Comparison of ENCODE assay signal across 11 cellular contexts in the genomic region with DNA sequence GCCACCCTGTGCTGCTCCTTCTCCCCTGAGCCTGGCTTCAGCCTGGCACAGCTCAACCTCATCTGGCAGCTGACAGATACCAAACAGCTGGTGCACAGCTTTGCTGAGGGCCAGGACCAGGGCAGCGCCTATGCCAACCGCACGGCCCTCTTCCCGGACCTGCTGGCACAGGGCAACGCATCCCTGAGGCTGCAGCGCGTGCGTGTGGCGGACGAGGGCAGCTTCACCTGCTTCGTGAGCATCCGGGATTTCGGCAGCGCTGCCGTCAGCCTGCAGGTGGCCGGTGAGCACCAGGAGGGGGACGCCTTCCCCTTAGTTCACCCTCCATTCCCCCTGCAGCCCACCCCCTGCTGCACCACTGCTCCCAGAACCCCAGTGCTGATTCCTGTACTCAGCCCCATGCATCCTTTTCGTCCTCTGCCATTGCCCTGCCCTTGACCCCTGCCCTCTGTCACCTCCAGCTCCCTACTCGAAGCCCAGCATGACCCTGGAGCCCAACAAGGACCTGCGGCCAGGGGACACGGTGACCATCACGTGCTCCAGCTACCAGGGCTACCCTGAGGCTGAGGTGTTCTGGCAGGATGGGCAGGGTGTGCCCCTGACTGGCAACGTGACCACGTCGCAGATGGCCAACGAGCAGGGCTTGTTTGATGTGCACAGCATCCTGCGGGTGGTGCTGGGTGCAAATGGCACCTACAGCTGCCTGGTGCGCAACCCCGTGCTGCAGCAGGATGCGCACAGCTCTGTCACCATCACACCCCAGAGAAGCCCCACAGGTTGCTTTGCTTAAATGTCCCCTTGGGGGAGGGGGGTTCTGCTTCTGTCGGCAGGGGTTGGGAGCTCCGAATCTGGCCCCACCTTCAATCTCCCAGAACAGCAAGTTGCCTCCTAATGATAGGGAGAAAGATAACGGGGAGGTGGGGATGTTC. TPM values are rescaled to one million over a fixed set of nuclear protein-coding genes. Genes with fewer than 3 reads are reported as not detected.
DNase-seq lines count a peak whose midpoint lies in the region; ATAC-seq, FAIRE-seq and TF ChIP-seq lines count a peak whose summit lies in the region.
"Not testable (repeated sequence)": the region's sequence is repeated elsewhere in the genome, so short reads cannot be mapped to it uniquely, and the experiment has no call there.
"Had no signal": no experiment of that assay in that cellular context is flagged by ENCODE, and none has a peak within 500 bp of the region (broad histone marks: within the 10 kb centered on the region; RNA-seq: fewer than 3 reads in every experiment).

No MANE protein-coding gene starts in this region.

- not testable (repeated sequence) for H3T11ph ChIP-seq in H9 (ENCODE audit: low read length)

- not testable (repeated sequence) for H4K91ac ChIP-seq in H9 (ENCODE audit: insufficient read length, low read depth, low read length)

- peaks cover 8 to 12% of the 10 kb centered on the region in 2 experiments for H3K4me1 Mint-ChIP-seq in H9
- not testable (repeated sequence) for H3K4me1 Mint-ChIP-seq in endodermal cell
- H3K4me1 Mint-ChIP-seq in neural crest cell, result peaks cover 14% of the 10 kb centered on the region
- peaks cover 22% of the 10 kb centered on the region for H3K4me1 Mint-ChIP-seq in type B pancreatic cell (ENCODE audit: unreplicated experiment)

- H3K9me3 Mint-ChIP-seq in H9, endodermal cell, neural crest cell, type B pancreatic cell: not testable (repeated sequence)

- peaks cover 14 to 45% (median 34%) of the 10 kb centered on the region in 3 experiments; a peak in 6 of 7 replicates for H3K36me3 Mint-ChIP-seq in H9 (ENCODE audit: insufficient read depth in 1 of 3, low read depth in 3 of 3)
- H3K36me3 Mint-ChIP-seq in endodermal cell (ENCODE audit: low read depth), result peaks cover 43% of the 10 kb centered on the region
- not testable (repeated sequence) for H3K36me3 Mint-ChIP-seq in neural crest cell (ENCODE audit: low read depth)
- H3K36me3 Mint-ChIP-seq in type B pancreatic cell, result peaks cover 14% of the 10 kb centered on the region

- WGBS in H9 (ENCODE audit: extremely low coverage, insufficient read length, low lambda C conversion rate), result no CpG with 5 or more reads among the region's 33 CpGs
- WGBS in endodermal cell (ENCODE audit: insufficient coverage in 1 of 2, insufficient read length in 1 of 2), 2 experiments, result 93 to 95% methylated on average over 10 to 33 of the region's 33 CpGs

- H3K18ac ChIP-seq in H9 (ENCODE audit: insufficient read length, low read depth, low read length), result not testable (repeated sequence)

- not testable (repeated sequence) for DNase-seq in H9; WERI-Rb-1; bronchial epithelial cell (ENCODE audit: low read depth); endodermal cell; neural crest cell (ENCODE audit: low read depth, low spot score); type B pancreatic cell (ENCODE audit: extremely low spot score, unreplicated experiment)
- peak; percentile 21 for DNase-seq in Right ventricle myocardium inferior (ENCODE audit: missing footprints)

- H3K27ac ChIP-seq in H9 (ENCODE audit: insufficient read length, low read depth, low read length); WERI-Rb-1; endodermal cell (ENCODE audit: low read depth, low read length): not testable (repeated sequence)

- not testable (repeated sequence) for H3K4me3 ChIP-seq in GM12875 (ENCODE audit: low read depth, low read length); WERI-Rb-1 (ENCODE audit: low read depth, low read length); bronchial epithelial cell (ENCODE audit: low read depth, low read length); endodermal cell (ENCODE audit: low read length)

- H3K9me3 ChIP-seq in H9 (ENCODE audit: control insufficient read depth, low read depth, low read length); WERI-Rb-1 (ENCODE audit: severe bottlenecking); endodermal cell (ENCODE audit: control insufficient read depth, low read length): not testable (repeated sequence)

- H2BK12ac ChIP-seq in H9 (ENCODE audit: insufficient read length, low read depth, low read length), result not testable (repeated sequence)

- not testable (repeated sequence) for H3K14ac ChIP-seq in H9 (ENCODE audit: insufficient read depth, low read length)

- H3K27me3 ChIP-seq in H9 (ENCODE audit: insufficient read depth, low read length); WERI-Rb-1 (ENCODE audit: insufficient read depth, low read depth, severe bottlenecking); bronchial epithelial cell (ENCODE audit: control insufficient read depth, insufficient read depth, low read length); endodermal cell (ENCODE audit: control insufficient read depth, insufficient read depth, low read length, poor library complexity, severe bottlenecking): not testable (repeated sequence)

- not testable (repeated sequence) for H4K20me1 ChIP-seq in H9 (ENCODE audit: control insufficient read depth, insufficient read depth, insufficient read length)

- not testable (repeated sequence) for H2BK20ac ChIP-seq in H9 (ENCODE audit: low read depth, low read length, poor library complexity, severe bottlenecking)

- not testable (repeated sequence) for H3K79me1 ChIP-seq in H9 (ENCODE audit: insufficient read depth, low read depth, low read length, poor library complexity, severe bottlenecking)

- not testable (repeated sequence) for ATAC-seq in Right ventricle myocardium inferior

- H3K56ac ChIP-seq in H9 (ENCODE audit: insufficient read length, low read depth, low read length), result not testable (repeated sequence)

- not testable (repeated sequence) for H3K4me3 Mint-ChIP-seq in H9, endodermal cell, neural crest cell, type B pancreatic cell

- H3K36me3 ChIP-seq in WERI-Rb-1, result peaks cover 49% of the 10 kb centered on the region
- H3K36me3 ChIP-seq in bronchial epithelial cell (ENCODE audit: control insufficient read depth, insufficient read depth, low read length), result not testable (repeated sequence)
- H3K36me3 ChIP-seq in endodermal cell (ENCODE audit: control insufficient read depth, insufficient read depth, low read length), result peaks cover 43% of the 10 kb centered on the region

- H3K23me2 ChIP-seq in H9 (ENCODE audit: insufficient read length, low read depth, low read length, poor library complexity, severe bottlenecking), result not testable (repeated sequence)

- H3K4me2 ChIP-seq in H9 (ENCODE audit: insufficient read depth, insufficient read length, low read length), result not testable (repeated sequence)

- not testable (repeated sequence) for H3K27me3 Mint-ChIP-seq in H9 (ENCODE audit: low read depth); endodermal cell (ENCODE audit: insufficient read depth); neural crest cell (ENCODE audit: low read depth); type B pancreatic cell

- intact Hi-C loops in Right ventricle myocardium inferior (cut with DNase I), result not testable (repeated sequence)

- not testable (repeated sequence) for H2BK5ac ChIP-seq in H9 (ENCODE audit: insufficient read length, low read length)

- H2BK120ac ChIP-seq in H9 (ENCODE audit: low read depth, low read length, poor library complexity, severe bottlenecking), result not testable (repeated sequence)

- TF ChIP-seq CTCF in GM12875 (IDR thresholded peaks at IDR 0.05; ENCODE audit: borderline replicate concordance, insufficient read depth, low read depth, low read length) (0 out of 2 replicates have a peak, but pooled peaks have one; percentile 3), H9 (conservative IDR thresholded peaks at IDR 0.05) (peak; percentile 42), WERI-Rb-1 (IDR thresholded peaks at IDR 0.05; ENCODE audit: low read depth, low read length) (0 out of 2 replicates have a peak, but pooled peaks have one; percentile 6), endodermal cell (conservative IDR thresholded peaks at IDR 0.05) (peak; percentile 51), neural crest cell (conservative IDR thresholded peaks at IDR 0.05) (peak; percentile 18), type B pancreatic cell (conservative IDR thresholded peaks at IDR 0.05) (peak; percentile 24)
- TF ChIP-seq CTCF in bronchial epithelial cell (IDR thresholded peaks at IDR 0.05; ENCODE audit: insufficient read depth, low read length, severe bottlenecking), result not testable (repeated sequence)

- not testable (repeated sequence) for H3K9ac ChIP-seq in H9 (ENCODE audit: extremely low read depth, insufficient read length, low read length); endodermal cell (ENCODE audit: extremely low read depth, low read length, poor library complexity, severe bottlenecking)

- H3K4ac ChIP-seq in H9 (ENCODE audit: low read depth, low read length), result not testable (repeated sequence)

- not testable (repeated sequence) for H2AK5ac ChIP-seq in H9 (ENCODE audit: insufficient read length, low read length)

- not testable (repeated sequence) for H2BK15ac ChIP-seq in H9 (ENCODE audit: low read depth, low read length)

- not testable (repeated sequence) for H4K5ac ChIP-seq in H9 (ENCODE audit: insufficient read length, low read depth, low read length)

- FAIRE-seq in bronchial epithelial cell (lab: Jason Lieb, UNC), result peak; percentile 28

- not testable (repeated sequence) for H3K79me2 ChIP-seq in H9 (ENCODE audit: insufficient read depth, low read length)

- not testable (repeated sequence) for H2AFZ ChIP-seq in H9 (ENCODE audit: low read length)

- H3K27ac Mint-ChIP-seq in H9; endodermal cell; neural crest cell (ENCODE audit: unreplicated experiment); type B pancreatic cell: not testable (repeated sequence)

- not testable (repeated sequence) for H4K8ac ChIP-seq in H9 (replicated peaks; ENCODE audit: insufficient read length, low read depth, low read length)

- H3K4me1 ChIP-seq in H9 (ENCODE audit: insufficient read depth, low read length); endodermal cell (ENCODE audit: control insufficient read depth, insufficient read depth, low read length): not testable (repeated sequence)

- H3K23ac ChIP-seq in H9 (ENCODE audit: insufficient read length, low read depth, low read length), result not testable (repeated sequence)

RNA-seq across cellular contexts. Expression of a gene that starts 18.4 kb away (rescaled TPM):
- 125 and 133 TPM in 2 replicates for total RNA-seq in H9 (2021)
- total RNA-seq in bronchial epithelial cell, result 14.5 and 21.9 TPM in 2 replicates
- 100 to 1,000 TPM; 122 to 133 TPM for total RNA-seq in endodermal cell
- polyA plus RNA-seq in endodermal cell (2013, experiment 1 of 2), result 170 TPM
- polyA plus RNA-seq in endodermal cell (2013, experiment 2 of 2), result 168 TPM
- total RNA-seq in Right ventricle myocardium inferior, result 35.6 TPM
- total RNA-seq in neural crest cell, result 184 and 199 TPM in 2 replicates
- 104 and 133 TPM in 2 replicates for total RNA-seq in type B pancreatic cell (ENCODE audit: low replicate concordance)
- total RNA-seq: CD4-positive, alpha-beta T cell had no signal
- polyA plus RNA-seq: CD8-positive, alpha-beta memory T cell had no signal

RNA-seq across cellular contexts. Expression of a gene that starts 50.6 kb away (rescaled TPM):
- total RNA-seq in H9 (2021) (1.9 and 2.5 TPM in 2 replicates), bronchial epithelial cell (under 0.01 and 1.2 TPM in 2 replicates), endodermal cell (under 1 TPM; 0.33 to 0.55 TPM), Right ventricle myocardium inferior (165 TPM), neural crest cell (9.5 and 9.6 TPM in 2 replicates), type B pancreatic cell (ENCODE audit: low replicate concordance) (5.8 and 6.4 TPM in 2 replicates)
- 5.5 TPM for polyA plus RNA-seq in endodermal cell (2013, experiment 1 of 2)
- 4.3 TPM for polyA plus RNA-seq in endodermal cell (2013, experiment 2 of 2)
- total RNA-seq: CD4-positive, alpha-beta T cell; CD8-positive, alpha-beta memory T cell had no signal
- polyA plus RNA-seq: CD14-positive monocyte; CD8-positive, alpha-beta memory T cell had no signal

Comparison
In these comparisons a context has a peak if more than half of its experiments do, and no peak if none do; other contexts are left out.
1. RNA of a gene that starts 50.6 kb away (total RNA-seq): 165 TPM in Right ventricle myocardium inferior (single experiment); 9.5 to 9.6 TPM in neural crest cell, 5.8 to 6.4 TPM in type B pancreatic cell, 1.9 to 2.5 TPM in H9, 0.33 to 0.55 TPM in endodermal cell and under 0.01 to 1.2 TPM in bronchial epithelial cell; every median in the first group is over 10 times any median in the second.